ENCODE assay signal across 11 cellular contexts in the genomic region with DNA sequence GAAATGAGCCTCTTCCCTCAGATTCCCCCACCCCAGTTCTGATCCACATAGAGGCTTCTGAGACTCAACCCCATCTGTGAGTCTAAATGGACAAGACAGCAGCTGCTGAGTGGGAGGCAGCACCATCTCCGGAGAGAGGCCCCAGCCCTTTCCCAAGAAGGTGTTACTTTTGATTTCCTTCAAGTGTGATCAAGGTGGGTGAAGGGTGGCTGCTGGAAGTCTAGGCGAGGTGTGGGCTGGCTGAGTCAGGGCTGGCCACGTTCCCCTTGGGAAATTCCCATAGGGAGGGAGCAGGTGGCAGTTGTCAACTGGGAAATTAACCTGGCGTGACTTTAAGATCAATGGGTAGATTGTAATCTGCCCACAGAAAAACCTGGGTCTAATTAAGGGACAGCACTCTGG.
DNase-seq lines count a peak whose midpoint lies in the region; ATAC-seq, FAIRE-seq and TF ChIP-seq lines count a peak whose summit lies in the region.
"Had no signal": no experiment of that assay in that cellular context is flagged by ENCODE, and none has a peak within 500 bp of the region (broad histone marks: within the 10 kb centered on the region; RNA-seq: fewer than 3 reads in every experiment).

No MANE protein-coding gene starts in this region.

- no peaks in the 10 kb centered on the region for H4K20me1 ChIP-seq in OCI-LY1 (ENCODE audit: insufficient read depth, low read length)

- no peaks in the 10 kb centered on the region for H3K27me3 Mint-ChIP-seq in activated naive CD8-positive, alpha-beta T cell

- H3K4me2 ChIP-seq in OCI-LY1 (ENCODE audit: low read length): peak overlapping the region; percentile 23; the same call in 1 of the 2 replicates

- TF ChIP-seq CTCF in OCI-LY1 (IDR thresholded peaks at IDR 0.05; ENCODE audit: low read length) (no peak), ovary (IDR thresholded peaks at IDR 0.05) (no peak), D721Med (IDR thresholded peaks at IDR 0.05; ENCODE audit: insufficient read depth, missing control alignments) (no peak)

- peak overlapping the region; percentile 96 for H3K27ac Mint-ChIP-seq in activated naive CD8-positive, alpha-beta T cell

- peaks cover 4% of the 10 kb centered on the region for H3K36me3 Mint-ChIP-seq in activated naive CD8-positive, alpha-beta T cell

- H3K4me3 ChIP-seq in OCI-LY1 (ENCODE audit: low read depth, low read length, poor library complexity, severe bottlenecking) (no peak overlapping the region), ovary (no peak overlapping the region)
- H3K4me3 ChIP-seq: suprapubic skin had no signal

- in situ Hi-C loops in G401 (cut with HindIII; ENCODE audit: low sequenced_read_pairs): no loop called here

- 81 to 88% (median 87%) methylated on average over 4 of the region's 4 CpGs for WGBS in ovary, 3 donors

- H3K9me3 Mint-ChIP-seq in activated naive CD8-positive, alpha-beta T cell (ENCODE audit: low read depth): no peaks in the 10 kb centered on the region

- H3F3A ChIP-seq in OCI-LY1 (ENCODE audit: insufficient read depth, low read length): no peaks in the 10 kb centered on the region

- peak; percentile 37 for DNase-seq in stimulated activated CD8-positive, alpha-beta memory T cell treated with anti-CD3 and anti-CD28 coated beads, Interleukin-12 subunit alpha, Interleukin-12 subunit beta, amount 100 ng/mL, for 24 hours (ENCODE audit: extremely low read depth)
- DNase-seq in ovary (no peak), D721Med (ENCODE audit: insufficient read length, low spot score) (no peak), G401 (ENCODE audit: low spot score) (no peak)
- DNase-seq: amniotic stem cell, NCI-H1436 treated with DMSO at 0.1 percent for 48 hours had no signal

- H3K79me2 ChIP-seq in OCI-LY1 (ENCODE audit: insufficient read depth, low read length): no peaks in the 10 kb centered on the region

- H3K36me3 ChIP-seq in OCI-LY1 (ENCODE audit: insufficient read depth, low read length) (no peaks in the 10 kb centered on the region), ovary (no peaks in the 10 kb centered on the region)
- H3K36me3 ChIP-seq: suprapubic skin had no signal

- peak overlapping the region; percentile 72 for H3K4me3 Mint-ChIP-seq in activated naive CD8-positive, alpha-beta T cell

- no peak for TF ChIP-seq POLR2A in ovary (IDR thresholded peaks at IDR 0.05)

- no peak for TF ChIP-seq EP300 in ovary (IDR thresholded peaks at IDR 0.05)

- intact Hi-C loops in ovary (cut with DNase I): no loop called here

- no peak for FAIRE-seq in D721Med (lab: Jason Lieb, UNC)

- H3K9me3 ChIP-seq in OCI-LY1 (ENCODE audit: low read length) (no peaks in the 10 kb centered on the region), ovary (no peaks in the 10 kb centered on the region)
- H3K9me3 ChIP-seq: suprapubic skin had no signal

- H3K4me1 ChIP-seq in OCI-LY1 (ENCODE audit: insufficient read depth, low read length, severe bottlenecking) (peaks cover 27% of the 10 kb centered on the region), ovary (ENCODE audit: insufficient read depth) (peaks cover 2% of the 10 kb centered on the region)

- H2AFZ ChIP-seq in OCI-LY1 (ENCODE audit: low read length): no peak overlapping the region

- H3K9me2 ChIP-seq in OCI-LY1 (ENCODE audit: low read depth, low read length): no peaks in the 10 kb centered on the region

- H3K4me1 Mint-ChIP-seq in activated naive CD8-positive, alpha-beta T cell (ENCODE audit: low read depth): peaks cover 72% of the 10 kb centered on the region

- no peak overlapping the region for H3K27ac ChIP-seq in OCI-LY1 (ENCODE audit: low read depth, low read length, poor library complexity, severe bottlenecking)
- H3K27ac ChIP-seq in ovary: no peak overlapping the region
- H3K27ac ChIP-seq: suprapubic skin had no signal

- H3K27me3 ChIP-seq in OCI-LY1 (ENCODE audit: insufficient read depth, low read length) (no peaks in the 10 kb centered on the region), ovary (no peaks in the 10 kb centered on the region)
- H3K27me3 ChIP-seq: suprapubic skin had no signal

- ATAC-seq in GM19463 (IDR thresholded peaks at IDR 0.05; ENCODE audit: unreplicated experiment) (peak; percentile 43), HG03196 (IDR thresholded peaks at IDR 0.05; ENCODE audit: unreplicated experiment) (no peak)

- H3K9ac ChIP-seq in OCI-LY1 (ENCODE audit: low read length): no peak overlapping the region
